ENCODE assay signal across 24 cellular contexts in the genomic region with DNA sequence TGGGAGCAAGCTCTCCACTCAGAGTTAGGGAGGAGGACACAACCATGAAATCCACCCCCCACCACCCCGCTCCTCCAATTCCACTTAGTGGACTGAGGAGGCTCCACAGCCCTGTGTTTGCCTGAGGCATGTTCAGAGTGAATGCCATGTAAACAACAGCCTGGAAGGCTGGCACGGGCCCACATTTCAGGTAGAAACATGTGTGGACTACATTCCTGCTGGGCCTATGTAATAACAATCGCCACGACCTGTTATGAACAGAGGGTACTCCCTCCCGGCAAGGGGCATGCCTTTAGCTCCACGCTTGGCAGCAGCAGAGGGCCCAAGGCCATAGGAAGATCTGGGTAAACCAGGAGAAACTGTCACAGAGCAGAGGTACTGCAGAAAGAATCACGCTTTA.
A peak's percentile ranks its signal among the peaks of the same experiment; 100 is the strongest.
DNase-seq lines count a peak whose midpoint lies in the region; ATAC-seq and TF ChIP-seq lines count a peak whose summit lies in the region.
"Had no signal": no experiment of that assay in that cellular context is flagged by ENCODE, and none has a peak within 500 bp of the region (broad histone marks: within the 10 kb centered on the region; RNA-seq: fewer than 3 reads in every experiment).

No MANE protein-coding gene starts in this region.

- H3K27me3 ChIP-seq in mammary epithelial cell (ENCODE audit: insufficient read depth, low read length) = no peaks in the 10 kb centered on the region
- no peaks in the 10 kb centered on the region for H3K27me3 ChIP-seq in right lobe of liver
- no peaks in the 10 kb centered on the region for H3K27me3 ChIP-seq in gastrocnemius medialis
- no peaks in the 10 kb centered on the region for H3K27me3 ChIP-seq in CD8-positive, alpha-beta memory T cell (ENCODE audit: insufficient read depth, low read length, poor library complexity, severe bottlenecking)
- H3K27me3 ChIP-seq in mesendoderm (ENCODE audit: insufficient read depth, low read length, poor library complexity) = no peaks in the 10 kb centered on the region
- H3K27me3 ChIP-seq: spleen had no signal

- H4K20me1 ChIP-seq in mammary epithelial cell (ENCODE audit: insufficient read depth, low read length) = no peaks in the 10 kb centered on the region

- H3K56ac ChIP-seq in mesendoderm (ENCODE audit: low read length) = no peak overlapping the region

- H3K23ac ChIP-seq in mesendoderm (ENCODE audit: low read length) = no peak overlapping the region

- H3K4me1 ChIP-seq in mammary epithelial cell (ENCODE audit: insufficient read depth, low read length) (peaks cover 28% of the 10 kb centered on the region), right lobe of liver (peaks cover 0 to 41% (median 12%) of the 10 kb centered on the region in 4 donors), gastrocnemius medialis (no peaks in the 10 kb centered on the region), mesendoderm (ENCODE audit: control insufficient read depth, low read depth, low read length) (no peaks in the 10 kb centered on the region)
- no peaks in the 10 kb centered on the region for H3K4me1 ChIP-seq in CD8-positive, alpha-beta memory T cell (ENCODE audit: insufficient read depth, low read length)
- H3K4me1 ChIP-seq: spleen had no signal

- no TSS peak for BruUV-seq in mammary epithelial cell (replicated peaks; lab: Mats Ljungman, UMichigan)

- H4K8ac ChIP-seq in mesendoderm (ENCODE audit: low read depth, low read length) = no peak overlapping the region

- H3K79me2 ChIP-seq in mammary epithelial cell (ENCODE audit: insufficient read depth, low read length) (no peaks in the 10 kb centered on the region), mesendoderm (ENCODE audit: control insufficient read depth, insufficient read depth, low read length) (no peaks in the 10 kb centered on the region)

- no peak overlapping the region for H3K27ac Mint-ChIP-seq in CD8-positive, alpha-beta memory T cell
- H3K27ac Mint-ChIP-seq: activated CD4-positive, alpha-beta T cell treated with anti-CD3 and anti-CD28 coated beads for 36 hours; activated naive CD4-positive, alpha-beta T cell treated with anti-CD3 and anti-CD28 coated beads for 36 hours; activated T-cell treated with anti-CD3 and anti-CD28 coated beads, Interleukin-2, amount 50 U/mL, for 72 hours; CD4-positive, alpha-beta T cell; immature natural killer cell had no signal

- peak in 1 of 2 donors; percentile 29 for TF ChIP-seq CTCF in mammary epithelial cell (conservative IDR thresholded peaks at IDR 0.05 in 1 of 2, IDR thresholded peaks at IDR 0.05 in 1 of 2; ENCODE audit: extremely low read depth in 1 of 2, insufficient read depth in 1 of 2, low read depth in 1 of 2, low read length in 2 of 2)
- TF ChIP-seq CTCF in right lobe of liver (IDR thresholded peaks at IDR 0.05) = no peak
- no peak for TF ChIP-seq CTCF in gastrocnemius medialis (IDR thresholded peaks at IDR 0.05 in 4 of 5, conservative IDR thresholded peaks at IDR 0.05 in 1 of 5)

- H3K36me3 Mint-ChIP-seq in CD8-positive, alpha-beta memory T cell = peaks cover 0 to 2% (median 0%) of the 10 kb centered on the region in 3 donors
- H3K36me3 Mint-ChIP-seq: immature natural killer cell had no signal

- TF ChIP-seq POLR2A in right lobe of liver (IDR thresholded peaks at IDR 0.05) = no peak
- no peak for TF ChIP-seq POLR2A in gastrocnemius medialis (IDR thresholded peaks at IDR 0.05)

- H3K79me1 ChIP-seq in mesendoderm (ENCODE audit: low read length) = no peaks in the 10 kb centered on the region

- peak; percentile 23 to 51 (median 45) for ATAC-seq in right lobe of liver
- no peak for ATAC-seq in GM21381 (IDR thresholded peaks at IDR 0.05; ENCODE audit: unreplicated experiment)
- no peak for ATAC-seq in gastrocnemius medialis
- ATAC-seq: activated CD4-positive, alpha-beta T cell treated with anti-CD3 and anti-CD28 coated beads for 36 hours; activated T-cell treated with anti-CD3 and anti-CD28 coated beads, Interleukin-2, amount 50 U/mL, for 72 hours; GM12878; Right ventricle myocardium inferior had no signal

- no peak overlapping the region for H2BK5ac ChIP-seq in mesendoderm (ENCODE audit: low read length)

- 2% methylated on average over 7 of the region's 7 CpGs for WGBS in mammary epithelial cell (ENCODE audit: low coverage, missing lambda C conversion rate)
- 44% methylated on average over 5 of the region's 7 CpGs for WGBS in right lobe of liver (ENCODE audit: insufficient coverage, low coverage, low lambda C conversion rate, missing lambda C conversion rate)
- no CpG with 5 or more reads among the region's 7 CpGs for WGBS in mesendoderm (ENCODE audit: extremely low coverage, insufficient coverage, low lambda C conversion rate)

- H3K18ac ChIP-seq in mesendoderm (ENCODE audit: low read length) = no peak overlapping the region

- intact Hi-C loops in mammary epithelial cell (cut with micrococcal nuclease) (no loop called here), right lobe of liver (cut with DNase I) (no loop called here), gastrocnemius medialis (cut with DNase I; ENCODE audit: low total_unique reads) (no loop called here)

- H3K36me3 ChIP-seq in mammary epithelial cell (ENCODE audit: insufficient read depth, low read length) (no peaks in the 10 kb centered on the region), right lobe of liver (no peaks in the 10 kb centered on the region), gastrocnemius medialis (no peaks in the 10 kb centered on the region), mesendoderm (ENCODE audit: control insufficient read depth, insufficient read depth, low read length) (no peaks in the 10 kb centered on the region)
- no peaks in the 10 kb centered on the region for H3K36me3 ChIP-seq in CD8-positive, alpha-beta memory T cell (ENCODE audit: insufficient read depth, low read length)
- H3K36me3 ChIP-seq: thoracic aorta had no signal

- H3K4me3 Mint-ChIP-seq in CD8-positive, alpha-beta memory T cell = no peak overlapping the region
- H3K4me3 Mint-ChIP-seq: activated CD4-positive, alpha-beta T cell treated with anti-CD3 and anti-CD28 coated beads for 36 hours; activated naive CD4-positive, alpha-beta T cell treated with anti-CD3 and anti-CD28 coated beads for 36 hours; activated T-cell treated with anti-CD3 and anti-CD28 coated beads, Interleukin-2, amount 50 U/mL, for 72 hours; CD4-positive, alpha-beta T cell; immature natural killer cell had no signal

- H3K4ac ChIP-seq in mesendoderm (ENCODE audit: low read depth, low read length) = no peak overlapping the region

- POLR2A ChIA-PET in CD8-positive, alpha-beta memory T cell (lab: Charles Lee) = no interaction called here

- H3K4me3 ChIP-seq in mammary epithelial cell (replicated peaks in 1 of 3; ENCODE audit: insufficient read depth in 1 of 3, low read depth in 2 of 3, low read length in 3 of 3) = no peak overlapping the region
- no peak overlapping the region for H3K4me3 ChIP-seq in right lobe of liver
- H3K4me3 ChIP-seq in gastrocnemius medialis = no peak overlapping the region
- H3K4me3 ChIP-seq in CD8-positive, alpha-beta memory T cell (ENCODE audit: low read length) = no peak overlapping the region
- H3K4me3 ChIP-seq in mesendoderm (ENCODE audit: low read length) = no peak overlapping the region
- H3K4me3 ChIP-seq: GM12878, spleen, thoracic aorta had no signal

- H3K9me3 ChIP-seq in mammary epithelial cell (replicated peaks; ENCODE audit: insufficient read depth, low read length) (no peaks in the 10 kb centered on the region), right lobe of liver (no peaks in the 10 kb centered on the region), gastrocnemius medialis (no peaks in the 10 kb centered on the region)
- no peaks in the 10 kb centered on the region for H3K9me3 ChIP-seq in CD8-positive, alpha-beta memory T cell (ENCODE audit: low read length)
- H3K9me3 ChIP-seq: spleen, thoracic aorta had no signal

- peaks cover 0 to 1% (median 0%) of the 10 kb centered on the region in 5 donors for H3K9me3 Mint-ChIP-seq in CD8-positive, alpha-beta memory T cell
- H3K9me3 Mint-ChIP-seq: activated naive CD4-positive, alpha-beta T cell treated with anti-CD3 and anti-CD28 coated beads for 36 hours; activated T-cell treated with anti-CD3 and anti-CD28 coated beads, Interleukin-2, amount 50 U/mL, for 72 hours; CD4-positive, alpha-beta T cell had no signal

- no peak overlapping the region for H2BK15ac ChIP-seq in mesendoderm (replicated peaks; ENCODE audit: low read depth)

- H3K4me2 ChIP-seq in mammary epithelial cell (ENCODE audit: insufficient read depth, low read depth, low read length) = peak overlapping the region; percentile 51
- no peak overlapping the region for H3K4me2 ChIP-seq in mesendoderm (ENCODE audit: low read length)

- H2AK5ac ChIP-seq in mesendoderm (ENCODE audit: low read length) = no peak overlapping the region

- in situ Hi-C loops in mammary epithelial cell (cut with MboI; ENCODE audit: low sequenced_read_pairs in 2 of 2) (no loop called here), gastrocnemius medialis (cut with MboI; ENCODE audit: low sequenced_read_pairs in 4 of 4) (loop anchor here in 1 of 4 donors (25.0 kb wide), 2 partner anchors 174 to 476 kb away; no protein-coding TSS in a partner anchor)

- no peak overlapping the region for H4K5ac ChIP-seq in mesendoderm (ENCODE audit: low read length)

- H3K27me3 Mint-ChIP-seq in CD8-positive, alpha-beta memory T cell = peaks cover 0 to 7% of the 10 kb centered on the region in 2 donors
- H3K27me3 Mint-ChIP-seq: activated CD4-positive, alpha-beta T cell treated with anti-CD3 and anti-CD28 coated beads for 36 hours; CD4-positive, alpha-beta T cell had no signal

- dilution Hi-C loops in mammary epithelial cell (cut with HindIII; ENCODE audit: low sequenced_read_pairs) = loop anchor here (25.0 kb wide), 1 partner anchor 299 kb away; no protein-coding TSS in a partner anchor

- peak overlapping the region; percentile 81 for H2AFZ ChIP-seq in mammary epithelial cell (ENCODE audit: low read depth, low read length)

- H2BK120ac ChIP-seq in mesendoderm (ENCODE audit: low read depth, low read length) = no peak overlapping the region

- H3K27ac ChIP-seq in mammary epithelial cell (ENCODE audit: insufficient read depth, low read depth, low read length) (peak overlapping the region; percentile 56), right lobe of liver (peak overlapping the region in 1 of 3 donors; percentile 96), gastrocnemius medialis (no peak overlapping the region), mesendoderm (ENCODE audit: low read depth, low read length) (no peak overlapping the region)
- no peak overlapping the region for H3K27ac ChIP-seq in CD8-positive, alpha-beta memory T cell (ENCODE audit: low read depth, low read length)
- H3K27ac ChIP-seq: spleen, thoracic aorta had no signal

- DNase-seq in H4 (ENCODE audit: low spot score) (peak; percentile 51), NCI-H2029 (lab: John Stamatoyannopoulos, UW) (peak; percentile 25), mammary epithelial cell (peak; percentile 84), right lobe of liver (peak in 2 of 3 donors; percentile 56 to 57), gastrocnemius medialis (no peak), mesendoderm (no peak)
- no peak for DNase-seq in CD8-positive, alpha-beta memory T cell
- DNase-seq: activated CD4-positive, alpha-beta T cell treated with anti-CD3 and anti-CD28 coated beads for 36 hours; activated naive CD4-positive, alpha-beta T cell treated with anti-CD3 and anti-CD28 coated beads for 36 hours; activated T-cell treated with anti-CD3 and anti-CD28 coated beads, Interleukin-2, amount 50 U/mL, for 72 hours; amygdala; caudate nucleus; CD4-positive, alpha-beta T cell; DMS79 treated with DMSO at 0.1 percent for 48 hours; immature natural killer cell; KBM-7; NCI-H774; spleen; stimulated activated CD4-positive, alpha-beta T cell treated with anti-CD3 and anti-CD28 coated beads, Interleukin-4, amount 100 ng/mL, for 1 hour; stimulated activated naive CD4-positive, alpha-beta T cell had no signal

- CTCF ChIA-PET in mammary epithelial cell (lab: Charles Lee; ENCODE audit: low non-redundant PET) = interaction anchor here (0.7 kb wide), 1 partner anchor 44 kb away, joined by 3 read pairs; no protein-coding TSS in a partner anchor
- CTCF ChIA-PET in CD8-positive, alpha-beta memory T cell (lab: Charles Lee) = interaction anchor here (2.0 kb wide), 1 partner anchor 8 kb away, joined by 4 read pairs; no protein-coding TSS in a partner anchor

- H3K9ac ChIP-seq in mammary epithelial cell (ENCODE audit: insufficient read depth, low read length) = peak overlapping the region; percentile 23
- H3K9ac ChIP-seq in mesendoderm (ENCODE audit: low read length) = no peak overlapping the region

- no peaks in the 10 kb centered on the region for H3K4me1 Mint-ChIP-seq in CD8-positive, alpha-beta memory T cell
- H3K4me1 Mint-ChIP-seq: activated CD4-positive, alpha-beta T cell treated with anti-CD3 and anti-CD28 coated beads for 36 hours; immature natural killer cell had no signal

Comparison
In these comparisons a context has a peak if more than half of its experiments do, and no peak if none do; other contexts are left out.
1. DNase-seq: peak in H4 (single experiment), NCI-H2029 (single experiment), mammary epithelial cell (single experiment) and right lobe of liver (2 of 3); none in gastrocnemius medialis (0 of 2), CD8-positive, alpha-beta memory T cell (0 of 5) and mesendoderm (single experiment).
2. ATAC-seq: peak in right lobe of liver (4 of 4); none in GM21381 (single experiment) and gastrocnemius medialis (0 of 2).